In genomic region chr4:87235020-87235671, GRCh38 we compare ENCODE assay signal across 8 cellular contexts. TPM values are rescaled to one million over a fixed set of nuclear protein-coding genes. Genes with fewer than 3 reads are reported as not detected.
DNase-seq lines count a peak whose midpoint lies in the region; FAIRE-seq and TF ChIP-seq lines count a peak whose summit lies in the region.

No MANE protein-coding gene starts in this region.

- intact Hi-C loops in sigmoid colon (cut with DNase I) = loop anchor here (1.0 kb wide), 1 partner anchor 84 kb away; no protein-coding TSS in a partner anchor

- no peak overlapping the region for H3K27ac ChIP-seq in SJCRH30
- peak overlapping the region in 2 of 4 donors; percentile 35 to 54 for H3K27ac ChIP-seq in sigmoid colon

- no peak for TF ChIP-seq CTCF in fibroblast of mammary gland (conservative IDR thresholded peaks at IDR 0.05; ENCODE audit: control insufficient read depth, insufficient read depth, low read depth, low read length)
- TF ChIP-seq CTCF in sigmoid colon (IDR thresholded peaks at IDR 0.05) = no peak

- TF ChIP-seq POLR2A in GM12892 (IDR thresholded peaks at IDR 0.05; ENCODE audit: low read depth, low read length) (no peak), sigmoid colon (IDR thresholded peaks at IDR 0.05) (no peak)

- peak; percentile 66 for FAIRE-seq in GM12892 (lab: Jason Lieb, UNC)

- H3K4me3 ChIP-seq in SJCRH30 (peak overlapping the region; percentile 51), fibroblast of mammary gland (ENCODE audit: control insufficient read depth, low read depth, low read length) (peak overlapping the region; percentile 59), sigmoid colon (peak overlapping the region; percentile 25 to 49 (median 45))

- WGBS in sigmoid colon, 2 donors = 17 to 61% methylated on average over 4 of the region's 4 CpGs

- H3K9me3 ChIP-seq in SJCRH30 (replicated peaks) = no peaks in the 10 kb centered on the region
- no peaks in the 10 kb centered on the region for H3K9me3 ChIP-seq in sigmoid colon

- H3K4me1 ChIP-seq in SJCRH30 = no peaks in the 10 kb centered on the region
- H3K4me1 ChIP-seq in sigmoid colon = peaks cover 0 to 14% (median 2%) of the 10 kb centered on the region in 4 donors

- DNase-seq in GM12892 (ENCODE audit: insufficient read length) (no peak), SJCRH30 (no peak), fibroblast of mammary gland (ENCODE audit: low read depth) (peak; percentile 47), sigmoid colon (no peak), HT-29 (ENCODE audit: low spot score) (no peak), NCI-H1930 (lab: John Stamatoyannopoulos, UW) (no peak), GM19238 (ENCODE audit: insufficient read length, low spot score) (no peak)
- DNase-seq in stimulated activated CD4-positive, alpha-beta T cell treated with anti-CD3 and anti-CD28 coated beads, Interleukin-2, amount 100 ng/mL, for 48 hours = no peak

- TF ChIP-seq EP300 in sigmoid colon (IDR thresholded peaks at IDR 0.05) = no peak

- no peaks in the 10 kb centered on the region for H3K27me3 ChIP-seq in SJCRH30
- H3K27me3 ChIP-seq in sigmoid colon = no peaks in the 10 kb centered on the region

- no peaks in the 10 kb centered on the region for H3K36me3 ChIP-seq in SJCRH30
- no peaks in the 10 kb centered on the region for H3K36me3 ChIP-seq in sigmoid colon

RNA-seq across cellular contexts. Expression of gene KLHL8, which starts 14.7 kb away (rescaled TPM):
- polyA plus RNA-seq in GM12892 (2012; ENCODE audit: missing spikeins) = 6.2 TPM
- 16.7 and 19.4 TPM in 2 replicates for total RNA-seq in SJCRH30 (2014; rRNA removed; shearing (Covaris generic))
- total RNA-seq in sigmoid colon = 10 to 100 TPM in 3 of 4 donors, 1 to 10 TPM in 1; 9.0 to 21.4 (median 12.2) TPM
- polyA plus RNA-seq in sigmoid colon = 1 to 10 TPM; 6.4 to 9.6 (median 7.2) TPM
- 3.5 and 6.1 TPM in 2 replicates for total RNA-seq in HT-29 (2014; rRNA removed; shearing (Covaris generic))
